In genomic region chr12:116138380-116138779, GRCh38 we compare ENCODE assay signal across 14 cellular contexts.
A peak's percentile ranks its signal among the peaks of the same experiment; 100 is the strongest.
DNase-seq lines count a peak whose midpoint lies in the region; ATAC-seq, FAIRE-seq and TF ChIP-seq lines count a peak whose summit lies in the region.
"Had no signal": no experiment of that assay in that cellular context is flagged by ENCODE, and none has a peak within 500 bp of the region (broad histone marks: within the 10 kb centered on the region; RNA-seq: fewer than 3 reads in every experiment).

No MANE protein-coding gene starts in this region.

- CTCF ChIA-PET in A673 (lab: Charles Lee) = no interaction called here

- intact Hi-C loops in A673 (cut with micrococcal nuclease; ENCODE audit: unreplicated experiment) = loop anchor here (5.0 kb wide), 1 partner anchor 569 kb away; no protein-coding TSS in a partner anchor

- H3K4me3 ChIP-seq in A673 (ENCODE audit: low read depth, low read length, poor library complexity, severe bottlenecking) (no peak overlapping the region), H7 (ENCODE audit: insufficient read depth, low read depth, low read length) (no peak overlapping the region)
- H3K4me3 ChIP-seq: Peyer's patch had no signal

- peaks cover 68% of the 10 kb centered on the region for H3K4me1 ChIP-seq in A673 (ENCODE audit: insufficient read depth, low read length, poor library complexity, severe bottlenecking)

- no TSS peak for BruUV-seq in A673 (replicated peaks; lab: Mats Ljungman, UMichigan)

- POLR2A ChIA-PET in A673 (lab: Charles Lee; ENCODE audit: low non-redundant PET) = no interaction called here

- peak overlapping the region; percentile 3 for H3K27ac ChIP-seq in A673 (ENCODE audit: low read depth, low read length, poor library complexity, severe bottlenecking)
- H3K27ac ChIP-seq: Peyer's patch had no signal

- no peak for TF ChIP-seq CTCF in A673 (conservative IDR thresholded peaks at IDR 0.05; ENCODE audit: low read depth, low read length)

- H3K36me3 ChIP-seq in A673 (ENCODE audit: insufficient read depth, low read length, poor library complexity, severe bottlenecking) = no peaks in the 10 kb centered on the region
- no peaks in the 10 kb centered on the region for H3K36me3 ChIP-seq in H7 (replicated peaks; ENCODE audit: control insufficient read depth, insufficient read depth, low read length)
- H3K36me3 ChIP-seq: Peyer's patch had no signal

- ATAC-seq in HG03442 (IDR thresholded peaks at IDR 0.05; ENCODE audit: unreplicated experiment) = no peak

- no peaks in the 10 kb centered on the region for H3K27me3 ChIP-seq in A673 (replicated peaks; ENCODE audit: insufficient read depth, low read depth, low read length, poor library complexity)
- H3K27me3 ChIP-seq in H7 (ENCODE audit: control insufficient read depth, insufficient read depth, low read length) = no peaks in the 10 kb centered on the region
- H3K27me3 ChIP-seq: Peyer's patch had no signal

- DNase-seq in A673 (ENCODE audit: low spot score) (peak; percentile 49), H7 (peak; percentile 19), astrocyte of the hippocampus (ENCODE audit: low read depth, low spot score) (peak; percentile 62), myocyte (ENCODE audit: low read depth) (peak; percentile 49), HTR-8/SVneo (ENCODE audit: insufficient read length, low spot score) (no peak), SHP77 treated with DMSO at 0.1 percent for 48 hours (lab: John Stamatoyannopoulos, UW) (no peak), T-helper 2 cell (no peak)
- DNase-seq: activated CD4-positive, alpha-beta T cell treated with anti-CD3 and anti-CD28 coated beads for 1 hour; NCI-H1417 treated with DMSO at 0.1 percent for 48 hours; NCI-H446 treated with DMSO at 0.1 percent for 48 hours; Peyer's patch; posterior cingulate gyrus; stimulated activated CD4-positive, alpha-beta T cell treated with anti-CD3 and anti-CD28 coated beads, Interleukin-15, amount 100 ng/mL, for 24 hours had no signal

- no peaks in the 10 kb centered on the region for H3K9me3 ChIP-seq in A673 (ENCODE audit: low read depth, low read length, poor library complexity, severe bottlenecking)
- H3K9me3 ChIP-seq: Peyer's patch had no signal

- no peak for FAIRE-seq in HTR-8/SVneo (lab: Jason Lieb, UNC)

Comparison
In these comparisons a context has a peak if more than half of its experiments do, and no peak if none do; other contexts are left out.
1. DNase-seq: peak in A673 (single experiment), H7 (single experiment), astrocyte of the hippocampus (single experiment) and myocyte (single experiment); none in HTR-8/SVneo (single experiment), SHP77 treated with DMSO at 0.1 percent for 48 hours (single experiment) and T-helper 2 cell (0 of 5).